11 cellular contexts compared by ENCODE assay signal in genomic region chr14:50082308-50082742, GRCh38. TPM values are rescaled to one million over a fixed set of nuclear protein-coding genes. Genes with fewer than 3 reads are reported as not detected.
DNase-seq lines count a peak whose midpoint lies in the region; ATAC-seq, FAIRE-seq and TF ChIP-seq lines count a peak whose summit lies in the region.
"Had no signal": no experiment of that assay in that cellular context is flagged by ENCODE, and none has a peak within 500 bp of the region (broad histone marks: within the 10 kb centered on the region; RNA-seq: fewer than 3 reads in every experiment).

No MANE protein-coding gene starts in this region.

- peak; percentile 47 for ATAC-seq in RWPE2 (ENCODE audit: low read depth)
- peak; percentile 33; the same call in 2 of the 3 replicates for ATAC-seq in HepG2
- peak; percentile 21 for ATAC-seq in stimulated activated naive CD8-positive, alpha-beta T cell treated with anti-CD3 and anti-CD28 coated beads, Interleukin-15, amount 100 ng/mL, for 72 hours
- ATAC-seq in GM18868 (IDR thresholded peaks at IDR 0.05; ENCODE audit: unreplicated experiment), result no peak

- H3K4me3 Mint-ChIP-seq in activated T-helper 1 cell treated with anti-CD3 and anti-CD28 coated beads, Interleukin-12 subunit alpha, Interleukin-12 subunit beta, Interleukin-2, Interleukin-4 antibody, amounts not matched to agents 30 ng/mL and 10 ng/mL and 1 ng/mL, durations not matched to agents 14 hours and 24 hours and 36 hours, result peak overlapping the region; percentile 16
- peak overlapping the region; percentile 30 to 74 for H3K4me3 Mint-ChIP-seq in stimulated activated naive CD8-positive, alpha-beta T cell treated with anti-CD3 and anti-CD28 coated beads, Interleukin-15, amount 100 ng/mL, for 72 hours

- peak overlapping the region; percentile 62 for H3K27ac ChIP-seq in RWPE2 (ENCODE audit: poor library complexity, severe bottlenecking)
- no peak overlapping the region for H3K27ac ChIP-seq in HepG2 (ENCODE audit: extremely low read length, insufficient read depth, low read length)
- H3K27ac ChIP-seq: VCaP had no signal

- TF ChIP-seq RAD21 in HepG2 (CRISPR knock-in tag; IDR thresholded peaks at IDR 0.05), result no peak

- peak overlapping the region; percentile 90 for H3K27ac Mint-ChIP-seq in activated T-helper 1 cell treated with anti-CD3 and anti-CD28 coated beads, Interleukin-12 subunit alpha, Interleukin-12 subunit beta, Interleukin-2, Interleukin-4 antibody, amounts not matched to agents 30 ng/mL and 10 ng/mL and 1 ng/mL, durations not matched to agents 14 hours and 24 hours and 36 hours
- H3K27ac Mint-ChIP-seq in stimulated activated naive CD8-positive, alpha-beta T cell treated with anti-CD3 and anti-CD28 coated beads, Interleukin-15, amount 100 ng/mL, for 72 hours, result peak overlapping the region; percentile 93 to 97

- no peak overlapping the region for H3K9ac ChIP-seq in HepG2 (ENCODE audit: insufficient read depth, low read depth, low read length)

- H3K9me3 ChIP-seq in RWPE2 (ENCODE audit: severe bottlenecking), result no peaks in the 10 kb centered on the region
- H3K9me3 ChIP-seq in HepG2 (ENCODE audit: low read length), result no peaks in the 10 kb centered on the region

- H3K36me3 ChIP-seq in RWPE2 (ENCODE audit: low read depth) (no peaks in the 10 kb centered on the region), HepG2 (replicated peaks in 1 of 2; ENCODE audit: control insufficient read depth in 1 of 2, insufficient read depth in 2 of 2, low read length in 2 of 2) (no peaks in the 10 kb centered on the region)

- DNase-seq in RWPE2 (ENCODE audit: low spot score), result no peak
- no peak for DNase-seq in activated T-helper 1 cell treated with anti-CD3 and anti-CD28 coated beads, Interleukin-12 subunit alpha, Interleukin-12 subunit beta, Interleukin-2, Interleukin-4 antibody, amounts not matched to agents 30 ng/mL and 10 ng/mL and 1 ng/mL, durations not matched to agents 14 hours and 24 hours and 36 hours (ENCODE audit: low spot score)
- DNase-seq in HepG2 (ENCODE audit: low spot score), result no peak
- DNase-seq in stimulated activated naive CD8-positive, alpha-beta T cell treated with anti-CD3 and anti-CD28 coated beads, Interleukin-15, amount 100 ng/mL, for 72 hours, result peak; percentile 49 to 61
- no peak for DNase-seq in NCI-H2107 (lab: John Stamatoyannopoulos, UW)
- DNase-seq in NCI-H2196 treated with DMSO at 0.1 percent for 48 hours (lab: John Stamatoyannopoulos, UW; ENCODE audit: unreplicated experiment), result no peak
- DNase-seq in AG20443 (ENCODE audit: low spot score), result no peak
- DNase-seq: GDM1, NCI-H2227 treated with DMSO at 0.1 percent for 48 hours had no signal

- H3K79me2 ChIP-seq in HepG2 (ENCODE audit: insufficient read depth, low read length), result no peaks in the 10 kb centered on the region

- in situ Hi-C loops in HepG2 (cut with HindIII; ENCODE audit: extremely low pct_ligation_motif_present, low pct_unique_long_range_greater_than_20kb), result no loop called here

- H3K27me3 ChIP-seq in RWPE2 (ENCODE audit: insufficient read depth, poor library complexity, severe bottlenecking) (no peaks in the 10 kb centered on the region), HepG2 (ENCODE audit: control insufficient read depth in 1 of 2, insufficient read depth in 2 of 2, low read length in 2 of 2) (0 out of 5 replicates have a peak, but pooled peaks cover 0 to 1% of the 10 kb centered on the region in 2 experiments)

- TF ChIP-seq POLR2A in HepG2 (IDR thresholded peaks at IDR 0.05; ENCODE audit: insufficient read depth in 1 of 2, low read depth in 2 of 2, low read length in 2 of 2), result no peak

- CTCF ChIA-PET in HepG2 (lab: Yijun Ruan, JAX; ENCODE audit: low intra/inter-chr PET ratio, low total read pairs), result no interaction called here

- H3K4me3 ChIP-seq in RWPE2 (ENCODE audit: severe bottlenecking) (no peak overlapping the region), HepG2 (replicated peaks in 1 of 3; ENCODE audit: insufficient read depth in 1 of 3, low read depth in 2 of 3, low read length in 3 of 3) (no peak overlapping the region)

- no peaks in the 10 kb centered on the region for H3K9me3 Mint-ChIP-seq in activated T-helper 1 cell treated with anti-CD3 and anti-CD28 coated beads, Interleukin-12 subunit alpha, Interleukin-12 subunit beta, Interleukin-2, Interleukin-4 antibody, amounts not matched to agents 30 ng/mL and 10 ng/mL and 1 ng/mL, durations not matched to agents 14 hours and 24 hours and 36 hours
- H3K9me3 Mint-ChIP-seq in stimulated activated naive CD8-positive, alpha-beta T cell treated with anti-CD3 and anti-CD28 coated beads, Interleukin-15, amount 100 ng/mL, for 72 hours, result no peaks in the 10 kb centered on the region

- peaks cover 6% of the 10 kb centered on the region for H3K36me3 Mint-ChIP-seq in activated T-helper 1 cell treated with anti-CD3 and anti-CD28 coated beads, Interleukin-12 subunit alpha, Interleukin-12 subunit beta, Interleukin-2, Interleukin-4 antibody, amounts not matched to agents 30 ng/mL and 10 ng/mL and 1 ng/mL, durations not matched to agents 14 hours and 24 hours and 36 hours (ENCODE audit: low read depth)

- 46% methylated on average over 7 of the region's 8 CpGs for WGBS in HepG2 (ENCODE audit: low lambda C conversion rate)

- no peak for FAIRE-seq in HepG2 (lab: Jason Lieb, UNC)

- H3K4me1 Mint-ChIP-seq in activated T-helper 1 cell treated with anti-CD3 and anti-CD28 coated beads, Interleukin-12 subunit alpha, Interleukin-12 subunit beta, Interleukin-2, Interleukin-4 antibody, amounts not matched to agents 30 ng/mL and 10 ng/mL and 1 ng/mL, durations not matched to agents 14 hours and 24 hours and 36 hours (ENCODE audit: low read depth), result peaks cover 64% of the 10 kb centered on the region
- H3K4me1 Mint-ChIP-seq in stimulated activated naive CD8-positive, alpha-beta T cell treated with anti-CD3 and anti-CD28 coated beads, Interleukin-15, amount 100 ng/mL, for 72 hours, result peaks cover 71% of the 10 kb centered on the region

- no peak overlapping the region for H3K4me2 ChIP-seq in HepG2 (ENCODE audit: low read depth, low read length)

- TF ChIP-seq CTCF in RWPE2 (IDR thresholded peaks at IDR 0.05; ENCODE audit: poor library complexity, severe bottlenecking), result no peak
- no peak for TF ChIP-seq CTCF in HepG2 (CRISPR knock-in tag; IDR thresholded peaks at IDR 0.05)

- intact Hi-C loops in activated T-helper 1 cell treated with anti-CD3 and anti-CD28 coated beads, Interleukin-12 subunit alpha, Interleukin-12 subunit beta, Interleukin-2, Interleukin-4 antibody, amounts not matched to agents 30 ng/mL and 10 ng/mL and 1 ng/mL, durations not matched to agents 14 hours and 24 hours and 36 hours (cut with micrococcal nuclease), result loop anchor here (2.0 kb wide), 1 partner anchor 188 kb away; no protein-coding TSS in a partner anchor
- intact Hi-C loops in HepG2 (cut with micrococcal nuclease; ENCODE audit: unreplicated experiment), result no loop called here

- H2AFZ ChIP-seq in HepG2 (ENCODE audit: low read length), result no peak overlapping the region

- no TSS peak for BruUV-seq in HepG2 (replicated peaks; lab: Mats Ljungman, UMichigan)

- no peaks in the 10 kb centered on the region for H3K27me3 Mint-ChIP-seq in activated T-helper 1 cell treated with anti-CD3 and anti-CD28 coated beads, Interleukin-12 subunit alpha, Interleukin-12 subunit beta, Interleukin-2, Interleukin-4 antibody, amounts not matched to agents 30 ng/mL and 10 ng/mL and 1 ng/mL, durations not matched to agents 14 hours and 24 hours and 36 hours (ENCODE audit: insufficient read depth)
- no peaks in the 10 kb centered on the region for H3K27me3 Mint-ChIP-seq in stimulated activated naive CD8-positive, alpha-beta T cell treated with anti-CD3 and anti-CD28 coated beads, Interleukin-15, amount 100 ng/mL, for 72 hours

- TF ChIP-seq EP300 in HepG2 (IDR thresholded peaks at IDR 0.05; ENCODE audit: low read depth in 2 of 2, low read length in 2 of 2) (no peak), HepG2 (CRISPR knock-in tag; IDR thresholded peaks at IDR 0.05; ENCODE audit: borderline replicate concordance) (no peak)

- POLR2A ChIA-PET in HepG2 (lab: Yijun Ruan, JAX), result no interaction called here

- no peaks in the 10 kb centered on the region for H4K20me1 ChIP-seq in HepG2 (ENCODE audit: insufficient read depth, low read length)

- peaks cover 17% of the 10 kb centered on the region for H3K4me1 ChIP-seq in RWPE2 (ENCODE audit: insufficient read depth, poor library complexity, severe bottlenecking)
- H3K4me1 ChIP-seq in HepG2 (ENCODE audit: insufficient read depth, low read length), result no peaks in the 10 kb centered on the region

RNA-seq across cellular contexts. Expression of gene VCPKMT, which starts 34.0 kb away (rescaled TPM):
- 12.3 and 15.2 TPM in 2 replicates for total RNA-seq in activated T-helper 1 cell treated with anti-CD3 and anti-CD28 coated beads, Interleukin-12 subunit alpha, Interleukin-12 subunit beta, Interleukin-2, Interleukin-4 antibody, amounts not matched to agents 30 ng/mL and 10 ng/mL and 1 ng/mL, durations not matched to agents 14 hours and 24 hours and 36 hours
- 5.4 and 5.5 TPM in 2 replicates for total RNA-seq in HepG2 (2016; rRNA removed; fragmentation: Illumina TruSeq; extraction: Trizol)
- 0.62 and 0.71 TPM in 2 replicates for total RNA-seq in HepG2 (2016; cell fraction: cytosol; rRNA removed; fragmentation: Illumina TruSeq; extraction: Trizol; ENCODE audit: low read depth)
- total RNA-seq in HepG2 (2016; cell fraction: insoluble cytoplasmic fraction; rRNA removed; fragmentation: Illumina TruSeq; extraction: Trizol), result 5.0 and 6.6 TPM in 2 replicates
- 2.2 and 2.7 TPM in 2 replicates for total RNA-seq in HepG2 (2016; cell fraction: membrane; rRNA removed; fragmentation: Illumina TruSeq; extraction: Trizol)
- total RNA-seq in HepG2 (2016; cell fraction: nucleus; rRNA removed; fragmentation: Illumina TruSeq; extraction: Trizol), result 9.6 and 10.7 TPM in 2 replicates
- polyA plus RNA-seq in HepG2 (2011; rRNA removed), result 3.1 and 3.9 TPM in 2 replicates
- 1.9 TPM in 2 replicates for polyA plus RNA-seq in HepG2 (2011; cell fraction: cytosol; rRNA removed)
- polyA plus RNA-seq in HepG2 (2011; cell fraction: nucleus; rRNA removed), result 6.1 and 6.5 TPM in 2 replicates
- 4.0 and 4.1 TPM in 2 replicates for polyA plus RNA-seq in HepG2 (2012)
- polyA plus RNA-seq in HepG2 (2016; cell fraction: cytosol; fragmentation: Illumina TruSeq; extraction: Trizol; ENCODE audit: low read depth), result 0.77 and 0.96 TPM in 2 replicates
- polyA plus RNA-seq in HepG2 (2016; cell fraction: insoluble cytoplasmic fraction; fragmentation: Illumina TruSeq; extraction: Trizol; ENCODE audit: low read depth), result 4.7 TPM in 2 replicates
- polyA plus RNA-seq in HepG2 (2016; cell fraction: membrane; fragmentation: Illumina TruSeq; extraction: Trizol; ENCODE audit: low read depth), result 1.5 and 2.0 TPM in 2 replicates
- 22.3 and 22.4 TPM in 2 replicates for polyA plus RNA-seq in HepG2 (2016; cell fraction: nucleus; fragmentation: Illumina TruSeq; extraction: Trizol; ENCODE audit: insufficient read depth, low read depth)
- 3.5 and 7.9 TPM in 2 replicates for polyA minus RNA-seq in HepG2 (2011; rRNA and poly(A)+ RNA removed; ENCODE audit: low replicate concordance)
- 1.2 and 1.5 TPM in 2 replicates for polyA minus RNA-seq in HepG2 (2011; cell fraction: cytosol; rRNA and poly(A)+ RNA removed)
- 9.2 and 12.5 TPM in 2 replicates for polyA minus RNA-seq in HepG2 (2011; cell fraction: nucleus; rRNA and poly(A)+ RNA removed)

Comparison
In these comparisons a context has a peak if more than half of its experiments do, and no peak if none do; other contexts are left out.
1. DNase-seq: peak in stimulated activated naive CD8-positive, alpha-beta T cell treated with anti-CD3 and anti-CD28 coated beads, Interleukin-15, amount 100 ng/mL, for 72 hours (2 of 2); none in RWPE2 (single experiment), activated T-helper 1 cell treated with anti-CD3 and anti-CD28 coated beads, Interleukin-12 subunit alpha, Interleukin-12 subunit beta, Interleukin-2, Interleukin-4 antibody, amounts not matched to agents 30 ng/mL and 10 ng/mL and 1 ng/mL, durations not matched to agents 14 hours and 24 hours and 36 hours (single experiment), HepG2 (single experiment), NCI-H2107 (single experiment), NCI-H2196 treated with DMSO at 0.1 percent for 48 hours (single experiment) and AG20443 (single experiment).